Comparison of ENCODE assay signal across 13 cellular contexts in the genomic region with DNA sequence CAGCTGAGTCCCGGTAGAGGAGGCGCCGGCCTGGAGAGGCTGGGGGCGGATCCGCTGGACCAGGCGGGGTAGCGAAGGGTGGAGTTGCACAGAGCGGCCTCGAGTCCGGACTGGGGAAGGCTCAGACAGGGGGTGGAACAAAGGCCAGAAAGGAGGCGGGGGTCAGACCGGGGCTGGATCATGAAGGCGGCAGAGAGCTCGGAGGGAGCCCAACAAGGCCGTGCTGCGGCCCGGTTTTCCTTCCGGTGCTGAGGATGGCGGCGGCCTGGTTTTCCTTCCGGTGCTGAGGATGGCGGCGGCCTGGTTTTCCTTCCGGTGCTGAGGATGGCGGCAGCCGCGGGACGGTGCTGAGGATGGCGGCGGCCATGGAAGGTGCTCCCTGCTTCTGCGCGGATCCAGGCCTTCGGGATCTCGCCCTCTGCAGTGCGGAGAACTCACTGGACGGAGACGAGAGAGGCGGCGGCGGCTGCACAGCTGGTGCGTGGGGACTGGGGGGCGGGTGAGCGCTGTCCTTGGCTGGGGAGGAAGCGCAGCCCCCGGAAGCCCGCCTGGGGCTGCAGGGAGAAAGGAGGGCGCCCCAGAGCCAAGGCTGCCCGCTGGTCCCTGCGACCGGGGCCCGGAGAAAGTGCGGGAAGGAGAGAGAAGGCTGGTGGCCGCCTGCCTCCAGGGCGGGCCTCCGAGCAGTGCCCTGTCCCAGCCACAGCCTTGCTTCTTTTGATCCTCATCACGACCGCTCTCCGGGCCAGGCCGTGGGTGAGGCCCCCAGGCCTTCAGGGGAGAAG.
DNase-seq lines count a peak whose midpoint lies in the region; ATAC-seq and TF ChIP-seq lines count a peak whose summit lies in the region.
"Had no signal": no experiment of that assay in that cellular context is flagged by ENCODE, and none has a peak within 500 bp of the region (broad histone marks: within the 10 kb centered on the region; RNA-seq: fewer than 3 reads in every experiment).

No MANE protein-coding gene starts in this region.

- no peaks in the 10 kb centered on the region for H3K9me3 ChIP-seq in upper lobe of right lung
- H3K9me3 ChIP-seq: lower lobe of right lung, upper lobe of left lung had no signal

- H3K4me3 ChIP-seq in upper lobe of right lung: no peak overlapping the region
- H3K4me3 ChIP-seq in foreskin fibroblast (ENCODE audit: low read depth in 1 of 2, low read length in 2 of 2): no peak overlapping the region
- H3K4me3 ChIP-seq: lower lobe of right lung had no signal

- H3K4me1 Mint-ChIP-seq in activated T-cell treated with anti-CD3 and anti-CD28 coated beads, Interleukin-2, amount 50 U/mL, for 24 hours (ENCODE audit: low read depth): no peaks in the 10 kb centered on the region
- H3K4me1 Mint-ChIP-seq in activated naive CD8-positive, alpha-beta T cell treated with anti-CD3 and anti-CD28 coated beads, Interleukin-2, amount 10 ng/mL, durations not matched to agents 7 days and 5 days: no peaks in the 10 kb centered on the region

- H3K4me1 ChIP-seq in upper lobe of right lung: no peaks in the 10 kb centered on the region
- H3K4me1 ChIP-seq: lower lobe of right lung, upper lobe of left lung had no signal

- H3K4me3 Mint-ChIP-seq in activated T-cell treated with anti-CD3 and anti-CD28 coated beads, Interleukin-2, amount 50 U/mL, for 24 hours: peak overlapping the region; percentile 71
- H3K4me3 Mint-ChIP-seq in activated naive CD8-positive, alpha-beta T cell treated with anti-CD3 and anti-CD28 coated beads, Interleukin-2, amount 10 ng/mL, durations not matched to agents 7 days and 5 days: peak overlapping the region; percentile 45

- POLR2A ChIA-PET in activated naive CD8-positive, alpha-beta T cell treated with anti-CD3 and anti-CD28 coated beads, Interleukin-2, amount 10 ng/mL, durations not matched to agents 7 days and 5 days (lab: Charles Lee): no interaction called here

- H3K27ac ChIP-seq in upper lobe of right lung: no peak overlapping the region
- H3K27ac ChIP-seq: lower lobe of right lung, upper lobe of left lung had no signal

- peaks cover 4% of the 10 kb centered on the region for H3K9me3 Mint-ChIP-seq in activated T-cell treated with anti-CD3 and anti-CD28 coated beads, Interleukin-2, amount 50 U/mL, for 24 hours
- peaks cover 2% of the 10 kb centered on the region for H3K9me3 Mint-ChIP-seq in activated naive CD8-positive, alpha-beta T cell treated with anti-CD3 and anti-CD28 coated beads, Interleukin-2, amount 10 ng/mL, durations not matched to agents 7 days and 5 days

- H3K27me3 ChIP-seq in upper lobe of right lung: no peaks in the 10 kb centered on the region
- H3K27me3 ChIP-seq: upper lobe of left lung had no signal

- no peaks in the 10 kb centered on the region for H3K36me3 ChIP-seq in upper lobe of right lung
- H3K36me3 ChIP-seq: lower lobe of right lung, upper lobe of left lung had no signal

- TF ChIP-seq CTCF in upper lobe of right lung (IDR thresholded peaks at IDR 0.05) (no peak), foreskin fibroblast (IDR thresholded peaks at IDR 0.05; ENCODE audit: low read depth, low read length) (no peak)

- intact Hi-C loops in upper lobe of right lung (cut with DNase I): no loop called here

- peaks cover 3% of the 10 kb centered on the region for H3K36me3 Mint-ChIP-seq in activated T-cell treated with anti-CD3 and anti-CD28 coated beads, Interleukin-2, amount 50 U/mL, for 24 hours (ENCODE audit: low read depth)
- no peaks in the 10 kb centered on the region for H3K36me3 Mint-ChIP-seq in activated naive CD8-positive, alpha-beta T cell treated with anti-CD3 and anti-CD28 coated beads, Interleukin-2, amount 10 ng/mL, durations not matched to agents 7 days and 5 days

- H3K27me3 Mint-ChIP-seq in activated T-cell treated with anti-CD3 and anti-CD28 coated beads, Interleukin-2, amount 50 U/mL, for 24 hours: peaks cover 19% of the 10 kb centered on the region
- no peaks in the 10 kb centered on the region for H3K27me3 Mint-ChIP-seq in activated naive CD8-positive, alpha-beta T cell treated with anti-CD3 and anti-CD28 coated beads, Interleukin-2, amount 10 ng/mL, durations not matched to agents 7 days and 5 days

- peak; percentile 58 for ATAC-seq in activated naive CD8-positive, alpha-beta T cell treated with anti-CD3 and anti-CD28 coated beads, Interleukin-2, amount 10 ng/mL, durations not matched to agents 7 days and 5 days (ENCODE audit: low read depth)
- ATAC-seq in upper lobe of right lung (peak; percentile 19), GM19397 (IDR thresholded peaks at IDR 0.05; ENCODE audit: unreplicated experiment) (no peak)

- H3K27ac Mint-ChIP-seq in activated T-cell treated with anti-CD3 and anti-CD28 coated beads, Interleukin-2, amount 50 U/mL, for 24 hours: peak overlapping the region; percentile 66
- no peak overlapping the region for H3K27ac Mint-ChIP-seq in activated naive CD8-positive, alpha-beta T cell treated with anti-CD3 and anti-CD28 coated beads, Interleukin-2, amount 10 ng/mL, durations not matched to agents 7 days and 5 days

- peak; percentile 50 for DNase-seq in activated T-cell treated with anti-CD3 and anti-CD28 coated beads, Interleukin-2, amount 50 U/mL, for 24 hours
- DNase-seq in activated T-cell treated with anti-CD3 and anti-CD28 coated beads for 4 hours: no peak
- no peak for DNase-seq in activated naive CD8-positive, alpha-beta T cell treated with anti-CD3 and anti-CD28 coated beads, Interleukin-2, amount 10 ng/mL, durations not matched to agents 7 days and 5 days
- peak; percentile 47 for DNase-seq in islet precursor cell
- no peak for DNase-seq in upper lobe of right lung
- DNase-seq in foreskin fibroblast: no peak
- DNase-seq in SIG-M5 (lab: John Stamatoyannopoulos, UW): no peak
- DNase-seq: GF-D8, GOT3, lower lobe of right lung, NCI-H2171 treated with DMSO at 0.1 percent for 48 hours had no signal

Comparison
In these comparisons a context has a peak if more than half of its experiments do, and no peak if none do; other contexts are left out.
1. DNase-seq: peak in activated T-cell treated with anti-CD3 and anti-CD28 coated beads, Interleukin-2, amount 50 U/mL, for 24 hours (single experiment) and islet precursor cell (single experiment); none in activated T-cell treated with anti-CD3 and anti-CD28 coated beads for 4 hours (single experiment), activated naive CD8-positive, alpha-beta T cell treated with anti-CD3 and anti-CD28 coated beads, Interleukin-2, amount 10 ng/mL, durations not matched to agents 7 days and 5 days (single experiment), upper lobe of right lung (single experiment), foreskin fibroblast (0 of 2) and SIG-M5 (single experiment).